ENCODE assay signal across 8 cellular contexts in the genomic region with DNA sequence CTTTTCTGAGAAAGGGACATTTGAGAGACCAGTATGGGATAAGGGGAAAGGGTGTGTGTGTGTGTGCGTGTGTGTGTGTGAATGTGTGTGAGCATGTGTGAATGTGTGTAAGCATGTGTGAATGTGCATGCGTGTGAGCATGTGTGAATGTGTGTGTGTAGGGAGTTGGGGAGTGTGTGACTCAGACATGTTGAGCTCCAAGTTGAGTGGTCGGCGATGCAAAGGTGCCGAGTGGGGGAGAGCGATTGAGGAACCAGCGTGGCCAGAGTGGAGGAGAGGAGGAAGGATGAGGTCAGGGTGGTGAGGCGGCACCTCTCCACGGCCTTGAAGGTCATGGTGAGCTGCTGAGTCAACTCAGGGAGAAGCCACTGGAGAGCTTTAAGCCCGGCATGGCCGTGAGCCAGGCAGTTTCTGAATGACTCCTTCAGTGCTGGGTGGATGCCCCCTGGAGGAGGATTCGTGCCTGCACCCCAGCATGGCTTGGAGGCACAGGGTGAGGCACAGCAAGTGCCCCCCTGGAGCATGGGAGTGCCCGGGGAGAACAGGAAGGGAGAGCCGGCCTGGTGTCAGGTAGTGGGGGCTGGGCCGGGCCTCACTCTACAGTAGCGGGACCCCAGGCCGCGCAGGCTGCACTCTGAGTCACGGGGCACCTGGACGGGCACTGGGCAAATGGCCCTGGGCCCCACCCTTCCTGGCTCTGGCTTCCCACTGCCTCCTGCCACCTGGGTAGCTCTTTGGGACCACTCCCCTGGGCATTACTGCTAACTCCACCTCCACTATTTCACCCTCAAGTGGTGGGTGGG. TPM values are rescaled to one million over a fixed set of nuclear protein-coding genes. Genes with fewer than 3 reads are reported as not detected.
DNase-seq lines count a peak whose midpoint lies in the region; ATAC-seq, FAIRE-seq and TF ChIP-seq lines count a peak whose summit lies in the region.

No MANE protein-coding gene starts in this region.

- intact Hi-C loops in activated CD4-positive, alpha-beta T cell treated with anti-CD3 and anti-CD28 coated beads for 36 hours (cut with DNase I, micrococcal nuclease): loop anchor here in 1 of 2 experiments (1.0 kb wide), 1 partner anchor 13 kb away; a partner anchor contains a TSS

- peaks cover 28 to 38% of the 10 kb centered on the region in 2 donors for H3K4me1 ChIP-seq in mucosa of rectum (ENCODE audit: control insufficient read depth in 2 of 2, insufficient read depth in 2 of 2, low read length in 2 of 2)

- peak overlapping the region; percentile 20 to 27 for H3K4me3 ChIP-seq in mucosa of rectum (ENCODE audit: low read length in 2 of 2)

- peaks cover 17% of the 10 kb centered on the region for H3K4me1 Mint-ChIP-seq in activated CD4-positive, alpha-beta T cell treated with anti-CD3 and anti-CD28 coated beads for 36 hours

- FAIRE-seq in H54 (lab: Jason Lieb, UNC): peak; percentile 20

- CTCF ChIA-PET in activated CD4-positive, alpha-beta T cell treated with anti-CD3 and anti-CD28 coated beads for 36 hours (lab: Charles Lee): interaction anchor here (0.6 to 4.0 kb wide), 9 partner anchors 11 to 127 kb away, joined by 3 to 33 read pairs (median 4); a partner anchor contains a TSS

- peak; percentile 66 for DNase-seq in DMS53 treated with DMSO at 0.1 percent for 48 hours (lab: John Stamatoyannopoulos, UW; ENCODE audit: unreplicated experiment)
- DNase-seq in H54 (ENCODE audit: insufficient read length, low spot score): peak; percentile 90
- peak; percentile 88 for DNase-seq in NCI-H2196 (lab: John Stamatoyannopoulos, UW; ENCODE audit: unreplicated experiment)
- DNase-seq in activated CD4-positive, alpha-beta T cell treated with anti-CD3 and anti-CD28 coated beads for 36 hours: peak; percentile 90
- DNase-seq in effector CD8-positive, alpha-beta T cell (lab: John Stamatoyannopoulos, UW): peak; percentile 38
- peak; percentile 66 for DNase-seq in stimulated activated naive CD4-positive, alpha-beta T cell treated with Interleukin-2 at 50 U/mL for 16 hours (lab: John Stamatoyannopoulos, UW)

- peaks cover 8% of the 10 kb centered on the region for H3K36me3 Mint-ChIP-seq in activated CD4-positive, alpha-beta T cell treated with anti-CD3 and anti-CD28 coated beads for 36 hours (ENCODE audit: low read depth)

- peak overlapping the region; percentile 43 for H3K27ac Mint-ChIP-seq in activated CD4-positive, alpha-beta T cell treated with anti-CD3 and anti-CD28 coated beads for 36 hours

- H3K27me3 Mint-ChIP-seq in activated CD4-positive, alpha-beta T cell treated with anti-CD3 and anti-CD28 coated beads for 36 hours: no peaks in the 10 kb centered on the region

- H3K9me3 ChIP-seq in mucosa of rectum (ENCODE audit: control insufficient read depth in 2 of 2, low read length in 2 of 2): no peaks in the 10 kb centered on the region

- H3K4me3 Mint-ChIP-seq in activated CD4-positive, alpha-beta T cell treated with anti-CD3 and anti-CD28 coated beads for 36 hours: no peak overlapping the region

- TF ChIP-seq POLR2A in H54 (IDR thresholded peaks at IDR 0.05; ENCODE audit: low read depth, low read length): no peak

- no peaks in the 10 kb centered on the region for H3K27me3 ChIP-seq in mucosa of rectum (ENCODE audit: control insufficient read depth in 2 of 2, insufficient read depth in 2 of 2, low read length in 2 of 2)

- peak overlapping the region; percentile 34 to 71 for H3K9ac ChIP-seq in mucosa of rectum (ENCODE audit: low read depth in 1 of 2, low read length in 2 of 2)

- POLR2A ChIA-PET in activated CD4-positive, alpha-beta T cell treated with anti-CD3 and anti-CD28 coated beads for 36 hours (lab: Charles Lee): interaction anchor here (0.6 to 1.4 kb wide), 4 partner anchors 10 to 125 kb away, joined by 3 to 9 read pairs (median 5); a partner anchor contains a TSS

- peak overlapping the region; percentile 63 to 69 for H3K27ac ChIP-seq in mucosa of rectum (ENCODE audit: low read depth in 2 of 2, low read length in 2 of 2)

- ATAC-seq in activated CD4-positive, alpha-beta T cell treated with anti-CD3 and anti-CD28 coated beads for 36 hours: peak; percentile 85
- ATAC-seq in GM18519 (IDR thresholded peaks at IDR 0.05; ENCODE audit: low FRiP score, unreplicated experiment): no peak

- H3K36me3 ChIP-seq in mucosa of rectum (ENCODE audit: control insufficient read depth in 2 of 2, insufficient read depth in 2 of 2, low read length in 2 of 2): no peaks in the 10 kb centered on the region

- H3K9me3 Mint-ChIP-seq in activated CD4-positive, alpha-beta T cell treated with anti-CD3 and anti-CD28 coated beads for 36 hours (ENCODE audit: low read depth): no peaks in the 10 kb centered on the region

RNA-seq across cellular contexts. Expression of a gene that starts 8.2 kb away (rescaled TPM):
- 10 to 100 TPM; 58.4 to 71.3 TPM for total RNA-seq in activated CD4-positive, alpha-beta T cell treated with anti-CD3 and anti-CD28 coated beads for 36 hours

RNA-seq across cellular contexts. Expression of a gene that starts 13.8 kb away (rescaled TPM):
- 100 to 1,000 TPM; 110 to 142 TPM for total RNA-seq in activated CD4-positive, alpha-beta T cell treated with anti-CD3 and anti-CD28 coated beads for 36 hours

RNA-seq across cellular contexts. Expression of a gene that starts 14.4 kb away (rescaled TPM):
- 100 to 1,000 TPM; 185 to 243 TPM for total RNA-seq in activated CD4-positive, alpha-beta T cell treated with anti-CD3 and anti-CD28 coated beads for 36 hours

RNA-seq across cellular contexts. Expression of a gene that starts 26.4 kb away (rescaled TPM):
- 10 to 100 TPM; 19.0 to 29.6 TPM for total RNA-seq in activated CD4-positive, alpha-beta T cell treated with anti-CD3 and anti-CD28 coated beads for 36 hours

RNA-seq across cellular contexts. Expression of a gene that starts 27.2 kb away (rescaled TPM):
- total RNA-seq in activated CD4-positive, alpha-beta T cell treated with anti-CD3 and anti-CD28 coated beads for 36 hours: 10 to 100 TPM; 22.0 to 30.2 TPM

Comparison
In these comparisons a context has a peak if more than half of its experiments do, and no peak if none do; other contexts are left out.
1. DNase-seq: peak in every context shown above with its lines; median percentile 90 in H54; 90 in activated CD4-positive, alpha-beta T cell treated with anti-CD3 and anti-CD28 coated beads for 36 hours; 88 in NCI-H2196; 66 in DMS53 treated with DMSO at 0.1 percent for 48 hours; 66 in stimulated activated naive CD4-positive, alpha-beta T cell treated with Interleukin-2 at 50 U/mL for 16 hours; 38 in effector CD8-positive, alpha-beta T cell.